27 cellular contexts compared by ENCODE assay signal in the genomic region with DNA sequence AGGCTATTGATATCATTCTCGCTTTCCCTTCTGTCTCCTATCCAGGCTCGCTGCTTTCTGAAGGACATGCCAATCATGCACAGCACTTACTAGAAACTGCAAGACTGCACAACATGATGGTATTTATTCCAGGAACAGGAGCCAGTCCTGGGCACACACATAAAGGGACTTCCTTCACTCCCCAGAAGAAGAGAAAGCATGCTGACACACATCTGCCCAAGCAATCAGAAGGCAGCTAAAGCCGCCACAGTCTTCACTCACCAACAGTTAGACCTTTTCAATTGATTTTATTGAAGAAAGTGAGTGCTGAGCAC.
DNase-seq lines count a peak whose midpoint lies in the region; ATAC-seq and TF ChIP-seq lines count a peak whose summit lies in the region.
"Had no signal": no experiment of that assay in that cellular context is flagged by ENCODE, and none has a peak within 500 bp of the region (broad histone marks: within the 10 kb centered on the region; RNA-seq: fewer than 3 reads in every experiment).

No MANE protein-coding gene starts in this region.

- H3K4me3 Mint-ChIP-seq in progenitor cell of endocrine pancreas (ENCODE audit: low read depth): peak overlapping the region; percentile 7
- H3K4me3 Mint-ChIP-seq in stimulated activated naive CD8-positive, alpha-beta T cell treated with anti-CD3 and anti-CD28 coated beads, Interleukin-15, amount 100 ng/mL, for 72 hours: no peak overlapping the region
- H3K4me3 Mint-ChIP-seq in stimulated activated memory B cell treated with anti-CD40 and anti-IgM and Interleukin-4, amounts not matched to agents 10 μg/mL and 1 μg/mL and 100 μg/mL, for 72 hours: no peak overlapping the region
- H3K4me3 Mint-ChIP-seq: B cell; CD8-positive, alpha-beta T cell; HFFc6 had no signal

- H3K9me3 Mint-ChIP-seq in progenitor cell of endocrine pancreas (ENCODE audit: low read depth): peaks cover 7% of the 10 kb centered on the region
- H3K9me3 Mint-ChIP-seq in stimulated activated naive CD8-positive, alpha-beta T cell treated with anti-CD3 and anti-CD28 coated beads, Interleukin-15, amount 100 ng/mL, for 72 hours: no peaks in the 10 kb centered on the region
- H3K9me3 Mint-ChIP-seq in stimulated activated memory B cell treated with anti-CD40 and anti-IgM and Interleukin-4, amounts not matched to agents 10 μg/mL and 1 μg/mL and 100 μg/mL, for 72 hours: no peaks in the 10 kb centered on the region
- H3K9me3 Mint-ChIP-seq: CD8-positive, alpha-beta T cell had no signal

- no peak for TF ChIP-seq EP300 in SK-N-SH (IDR thresholded peaks at IDR 0.05; ENCODE audit: borderline replicate concordance in 1 of 2, low read depth in 1 of 2, low read length in 1 of 2)

- no peaks in the 10 kb centered on the region for H3K9me2 ChIP-seq in SK-N-SH

- H3K4me3 ChIP-seq in ACC112 (ENCODE audit: low read depth, low read length) (no peak overlapping the region), SK-N-SH (ENCODE audit: low read depth in 2 of 2, low read length in 1 of 2) (no peak overlapping the region)
- H3K4me3 ChIP-seq: A549, testis, uterus had no signal

- H2AFZ ChIP-seq in ACC112 (ENCODE audit: low read length, unreplicated experiment) (peak overlapping the region; percentile 33), SK-N-SH (ENCODE audit: low read depth) (no peak overlapping the region)

- no peaks in the 10 kb centered on the region for H3K27me3 Mint-ChIP-seq in progenitor cell of endocrine pancreas
- H3K27me3 Mint-ChIP-seq in stimulated activated naive CD8-positive, alpha-beta T cell treated with anti-CD3 and anti-CD28 coated beads, Interleukin-15, amount 100 ng/mL, for 72 hours: no peaks in the 10 kb centered on the region
- H3K27me3 Mint-ChIP-seq in stimulated activated memory B cell treated with anti-CD40 and anti-IgM and Interleukin-4, amounts not matched to agents 10 μg/mL and 1 μg/mL and 100 μg/mL, for 72 hours: no peaks in the 10 kb centered on the region

- in situ Hi-C loops in SK-MEL-5 (cut with HindIII; ENCODE audit: low pct_unique_long_range_greater_than_20kb, low sequenced_read_pairs): no loop called here

- no peaks in the 10 kb centered on the region for H4K20me1 ChIP-seq in SK-N-SH (ENCODE audit: insufficient read depth)

- H3K27ac Mint-ChIP-seq in progenitor cell of endocrine pancreas: peak overlapping the region; percentile 91
- no peak overlapping the region for H3K27ac Mint-ChIP-seq in stimulated activated naive CD8-positive, alpha-beta T cell treated with anti-CD3 and anti-CD28 coated beads, Interleukin-15, amount 100 ng/mL, for 72 hours
- no peak overlapping the region for H3K27ac Mint-ChIP-seq in stimulated activated memory B cell treated with anti-CD40 and anti-IgM and Interleukin-4, amounts not matched to agents 10 μg/mL and 1 μg/mL and 100 μg/mL, for 72 hours
- H3K27ac Mint-ChIP-seq: B cell; CD8-positive, alpha-beta T cell; HFFc6 had no signal

- no peak overlapping the region for H3K9ac ChIP-seq in SK-N-SH

- POLR2A ChIA-PET in SK-N-SH (lab: Yijun Ruan, JAX): no interaction called here

- H3K4me1 Mint-ChIP-seq in progenitor cell of endocrine pancreas (ENCODE audit: low read depth): peaks cover 21% of the 10 kb centered on the region
- no peaks in the 10 kb centered on the region for H3K4me1 Mint-ChIP-seq in stimulated activated naive CD8-positive, alpha-beta T cell treated with anti-CD3 and anti-CD28 coated beads, Interleukin-15, amount 100 ng/mL, for 72 hours
- H3K4me1 Mint-ChIP-seq in stimulated activated memory B cell treated with anti-CD40 and anti-IgM and Interleukin-4, amounts not matched to agents 10 μg/mL and 1 μg/mL and 100 μg/mL, for 72 hours: no peaks in the 10 kb centered on the region

- no peaks in the 10 kb centered on the region for H3K4me1 ChIP-seq in ACC112 (ENCODE audit: control insufficient read depth, insufficient read depth, low read length, unreplicated experiment)
- no peaks in the 10 kb centered on the region; a peak in 1 of 4 replicates for H3K4me1 ChIP-seq in SK-N-SH (ENCODE audit: control insufficient read depth in 1 of 2, insufficient read depth in 2 of 2, low read depth in 1 of 2, low read length in 1 of 2)
- H3K4me1 ChIP-seq: A549, testis, uterus had no signal

- H3K79me2 ChIP-seq in ACC112 (ENCODE audit: control insufficient read depth, insufficient read depth, low read length, unreplicated experiment) (no peaks in the 10 kb centered on the region), SK-N-SH (ENCODE audit: insufficient read depth) (no peaks in the 10 kb centered on the region)

- no peaks in the 10 kb centered on the region for H3K36me3 ChIP-seq in ACC112 (ENCODE audit: insufficient read depth, low read length)
- H3K36me3 ChIP-seq in SK-N-SH (replicated peaks in 1 of 2; ENCODE audit: control insufficient read depth in 1 of 2, insufficient read depth in 2 of 2, low read length in 1 of 2): no peaks in the 10 kb centered on the region
- H3K36me3 ChIP-seq: uterus had no signal

- no peak overlapping the region for H3K4me2 ChIP-seq in SK-N-SH
- H3K4me2 ChIP-seq: A549 had no signal

- peaks cover 2% of the 10 kb centered on the region for H3K36me3 Mint-ChIP-seq in progenitor cell of endocrine pancreas (ENCODE audit: insufficient read depth)
- H3K36me3 Mint-ChIP-seq in stimulated activated memory B cell treated with anti-CD40 and anti-IgM and Interleukin-4, amounts not matched to agents 10 μg/mL and 1 μg/mL and 100 μg/mL, for 72 hours: no peaks in the 10 kb centered on the region
- H3K36me3 Mint-ChIP-seq: CD8-positive, alpha-beta T cell had no signal

- no peak overlapping the region for H3K27ac ChIP-seq in ACC112 (ENCODE audit: low read depth, low read length)
- no peak overlapping the region for H3K27ac ChIP-seq in SK-N-SH (ENCODE audit: low read depth in 2 of 2, low read length in 1 of 2)
- H3K27ac ChIP-seq: A549, foreskin keratinocyte, HL-60, testis, uterus had no signal

- H3K27me3 ChIP-seq in ACC112 (ENCODE audit: insufficient read depth, low read length): no peaks in the 10 kb centered on the region
- H3K27me3 ChIP-seq in SK-N-SH (ENCODE audit: insufficient read depth): no peaks in the 10 kb centered on the region
- H3K27me3 ChIP-seq: foreskin keratinocyte, testis, uterus had no signal

- CTCF ChIA-PET in SK-N-SH (lab: Yijun Ruan, JAX): interaction anchor here (1.2 to 5.8 kb wide), 3 partner anchors 14 to 980 kb away, joined by 4 to 42 read pairs (median 5); no protein-coding TSS in a partner anchor

- H3F3A ChIP-seq in SK-N-SH (replicated peaks; ENCODE audit: insufficient read depth): no peaks in the 10 kb centered on the region

- ATAC-seq in left lobe of liver: peak; percentile 46
- no peak for ATAC-seq in stimulated activated naive CD8-positive, alpha-beta T cell treated with anti-CD3 and anti-CD28 coated beads, Interleukin-15, amount 100 ng/mL, for 72 hours
- no peak for ATAC-seq in stimulated activated memory B cell treated with anti-CD40 and anti-IgM and Interleukin-4, amounts not matched to agents 10 μg/mL and 1 μg/mL and 100 μg/mL, for 72 hours
- ATAC-seq: A549; CD8-positive, alpha-beta T cell; foreskin keratinocyte; left colon had no signal

- DNase-seq in SK-MEL-5 (ENCODE audit: low read depth, low spot score) (peak; percentile 11), left lobe of liver (ENCODE audit: low spot score) (no peak), progenitor cell of endocrine pancreas (ENCODE audit: low spot score, unreplicated experiment) (no peak), NCI-H526 treated with DMSO at 0.1 percent for 48 hours (lab: John Stamatoyannopoulos, UW) (no peak), SK-N-SH (no peak)
- DNase-seq in stimulated activated naive CD8-positive, alpha-beta T cell treated with anti-CD3 and anti-CD28 coated beads, Interleukin-15, amount 100 ng/mL, for 72 hours: no peak
- DNase-seq: activated CD4-positive, alpha-beta T cell treated with anti-CD3 and anti-CD28 coated beads, Interleukin-2, amount 50 U/mL, for 48 hours; activated CD4-positive, CD25-positive, alpha-beta regulatory T cell; activated naive CD4-positive, alpha-beta T cell treated with Interleukin-2 at 50 U/mL for 16 hours; CD8-positive, alpha-beta T cell; DMS 273 treated with DMSO at 0.1 percent for 48 hours; effector memory CD4-positive, alpha-beta T cell; EL; erythroblast; foreskin keratinocyte; HFFc6; left colon; mesenchymal stem cell; occipital lobe; stimulated activated naive CD4-positive, alpha-beta T cell treated with Interleukin-2 at 50 U/mL for 16 hours; testis; uterus had no signal

- TF ChIP-seq RAD21 in SK-N-SH (IDR thresholded peaks at IDR 0.05; ENCODE audit: low read length): no peak

- H3K9me3 ChIP-seq in SK-N-SH: peaks cover 3% of the 10 kb centered on the region; the same call in 1 of the 2 replicates
- H3K9me3 ChIP-seq: A549, testis, uterus had no signal

- no peak for TF ChIP-seq CTCF in progenitor cell of endocrine pancreas (IDR thresholded peaks at IDR 0.05; ENCODE audit: unreplicated experiment)
- no peak for TF ChIP-seq CTCF in SK-N-SH (IDR thresholded peaks at IDR 0.05)

- WGBS in SK-N-SH (ENCODE audit: low lambda C conversion rate): 90% methylated on average over 3 of the region's 3 CpGs

TF ChIP-seq in SK-N-SH, 30 proteins besides CTCF, POLR2A, EP300 and RAD21:
- TF ChIP-seq NFIC (IDR thresholded peaks at IDR 0.05; ENCODE audit: borderline replicate concordance) (no peak), SIN3A (IDR thresholded peaks at IDR 0.05; ENCODE audit: borderline replicate concordance, low read depth, low read length) (no peak)
